ENCODE assay signal across 8 cellular contexts in the genomic region with DNA sequence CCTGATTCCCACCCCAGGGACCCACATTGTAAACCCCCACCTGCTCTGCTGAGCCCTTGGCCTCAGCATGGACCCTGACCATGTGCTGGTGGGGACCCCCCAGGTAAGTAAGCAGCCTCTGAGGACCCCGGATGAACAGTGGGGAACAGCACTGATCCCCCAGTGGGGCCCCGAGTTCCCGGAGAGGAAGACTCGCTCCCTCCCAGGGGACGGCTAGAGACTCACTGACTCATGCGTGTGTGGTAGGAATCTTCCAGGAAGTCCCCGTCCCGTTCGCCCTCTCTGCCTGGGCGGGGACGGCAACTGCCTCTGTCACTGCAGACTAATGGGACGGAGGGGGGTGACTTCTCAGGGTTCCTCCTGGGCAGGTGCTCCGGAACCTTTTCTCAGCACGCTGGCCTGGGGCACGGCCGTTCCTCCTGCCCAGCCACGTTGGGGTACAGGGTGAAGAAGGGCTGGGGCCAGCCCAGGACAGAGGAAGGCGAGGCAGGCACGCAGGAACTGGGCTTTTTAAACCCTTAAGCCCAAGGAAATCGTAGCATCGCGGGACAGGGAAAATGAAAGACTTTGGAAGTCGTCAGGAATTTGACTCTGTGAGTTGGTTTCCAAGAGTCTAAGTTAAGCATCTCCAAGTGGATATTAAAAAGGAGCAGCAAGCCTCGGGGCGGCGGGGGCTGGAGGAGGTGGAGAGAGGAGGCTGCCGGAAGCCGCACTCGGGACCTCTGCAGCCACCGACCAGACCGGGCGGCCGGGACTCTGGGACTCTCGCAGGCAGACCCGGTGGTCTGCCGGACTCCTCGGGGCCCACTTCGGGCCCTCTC.
DNase-seq lines count a peak whose midpoint lies in the region; ATAC-seq and TF ChIP-seq lines count a peak whose summit lies in the region.

No MANE protein-coding gene starts in this region.

- H3K9ac ChIP-seq in OCI-LY3 (ENCODE audit: low read length) (no peak overlapping the region), rectal smooth muscle tissue (ENCODE audit: low read length) (peak overlapping the region; percentile 69)

- ATAC-seq in GM19463 (IDR thresholded peaks at IDR 0.05; ENCODE audit: unreplicated experiment) (peak; percentile 49), HG02571 (IDR thresholded peaks at IDR 0.05; ENCODE audit: unreplicated experiment) (no peak), HG02763 (IDR thresholded peaks at IDR 0.05; ENCODE audit: unreplicated experiment) (no peak)

- H3K9me3 ChIP-seq in OCI-LY3 (ENCODE audit: insufficient read depth, low read length): no peaks in the 10 kb centered on the region

- no peak overlapping the region for H3K27ac ChIP-seq in OCI-LY3 (ENCODE audit: low read length)
- peak overlapping the region; percentile 96 for H3K27ac ChIP-seq in rectal smooth muscle tissue (ENCODE audit: low read depth, low read length)

- no peak for TF ChIP-seq CTCF in AG04449 (IDR thresholded peaks at IDR 0.05; ENCODE audit: insufficient read depth, low read length, missing control alignments)
- no peak for TF ChIP-seq CTCF in OCI-LY3 (IDR thresholded peaks at IDR 0.05; ENCODE audit: low read depth, low read length)

- H3K4me2 ChIP-seq in OCI-LY3 (ENCODE audit: low read length): peak overlapping the region; percentile 20

- H4K20me1 ChIP-seq in OCI-LY3 (ENCODE audit: insufficient read depth, low read length): no peaks in the 10 kb centered on the region

- H3K4me3 ChIP-seq in AG04449 (ENCODE audit: low read depth, low read length): peak overlapping the region; percentile 91
- H3K4me3 ChIP-seq in OCI-LY3 (ENCODE audit: low read length): no peak overlapping the region
- H3K4me3 ChIP-seq in rectal smooth muscle tissue (ENCODE audit: low read length): peak overlapping the region; percentile 73

- no peak for DNase-seq in AG04449 (ENCODE audit: low read depth, low spot score)
- DNase-seq in activated effector memory CD4-positive, alpha-beta T cell treated with anti-CD3 and anti-CD28 coated beads, Interleukin-2, amount 50 U/mL, for 16 hours: peak; percentile 89
- DNase-seq in glomerular visceral epithelial cell (ENCODE audit: extremely low spot score): peak; percentile 83

- POLR2A ChIA-PET in AG04449 (lab: Yijun Ruan, JAX): interaction anchor here (0.6 kb wide), 1 partner anchor 10 kb away, joined by 3 read pairs; no protein-coding TSS in a partner anchor

- CTCF ChIA-PET in AG04449 (lab: Yijun Ruan, JAX): no interaction called here

- peaks cover 17% of the 10 kb centered on the region for H3K4me1 ChIP-seq in OCI-LY3 (ENCODE audit: low read length)
- H3K4me1 ChIP-seq in rectal smooth muscle tissue (ENCODE audit: control insufficient read depth, insufficient read depth, low read length): peaks cover 42% of the 10 kb centered on the region

- H3K27me3 ChIP-seq in OCI-LY3 (ENCODE audit: low read depth, low read length) (peaks cover 54% of the 10 kb centered on the region), rectal smooth muscle tissue (ENCODE audit: control insufficient read depth, insufficient read depth, low read length) (no peaks in the 10 kb centered on the region)

- no peaks in the 10 kb centered on the region for H3K79me2 ChIP-seq in OCI-LY3 (ENCODE audit: low read length)

- H2AFZ ChIP-seq in OCI-LY3 (ENCODE audit: low read depth, low read length): no peak overlapping the region

- H3K36me3 ChIP-seq in OCI-LY3 (replicated peaks; ENCODE audit: low read depth, low read length) (no peaks in the 10 kb centered on the region), rectal smooth muscle tissue (ENCODE audit: control insufficient read depth, insufficient read depth, low read length) (no peaks in the 10 kb centered on the region)
